Comparison of ENCODE assay signal across 25 cellular contexts in the genomic region with DNA sequence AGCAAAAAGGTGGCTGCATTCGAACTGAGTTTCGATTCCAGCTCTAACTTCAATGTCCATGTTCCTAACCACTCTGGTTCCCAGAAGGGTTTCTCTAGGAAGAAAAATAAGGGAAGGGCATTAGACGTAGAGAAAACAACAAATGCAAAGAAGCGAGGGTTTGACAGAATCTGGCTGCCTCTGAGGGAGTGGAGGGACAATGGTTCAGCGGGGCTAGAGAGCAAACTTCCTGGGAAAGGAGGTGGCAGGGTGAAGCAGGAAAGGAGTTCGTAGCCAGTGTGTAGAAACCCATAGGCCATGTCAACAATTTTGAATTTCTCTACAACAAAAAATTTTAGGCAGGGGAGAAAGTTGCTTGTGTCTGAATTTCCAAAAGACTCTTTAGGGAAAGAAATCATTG. TPM values are rescaled to one million over a fixed set of nuclear protein-coding genes. Genes with fewer than 3 reads are reported as not detected.
A peak's percentile ranks its signal among the peaks of the same experiment; 100 is the strongest.
DNase-seq lines count a peak whose midpoint lies in the region; ATAC-seq, FAIRE-seq and TF ChIP-seq lines count a peak whose summit lies in the region.
"Had no signal": no experiment of that assay in that cellular context is flagged by ENCODE, and none has a peak within 500 bp of the region (broad histone marks: within the 10 kb centered on the region; RNA-seq: fewer than 3 reads in every experiment).

No MANE protein-coding gene starts in this region.

- H3K4me1 Mint-ChIP-seq in WTC11 (peaks cover 17% of the 10 kb centered on the region), endothelial cell (ENCODE audit: unreplicated experiment) (peaks cover 8% of the 10 kb centered on the region)

- POLR2A ChIA-PET in HepG2 (lab: Yijun Ruan, JAX), result no interaction called here
- POLR2A ChIA-PET in WTC11 (lab: Charles Lee), result no interaction called here

- H3K4me3 ChIP-seq in HepG2 (replicated peaks in 1 of 3; ENCODE audit: insufficient read depth in 1 of 3, low read depth in 2 of 3, low read length in 3 of 3) (peak overlapping the region; percentile 32 to 44 (median 35); a peak in 5 of 6 replicates), right lobe of liver (no peak overlapping the region)
- H3K4me3 ChIP-seq: BLaER1 treated with 17β-estradiol and CSF1 and Interleukin-3, amounts not matched to agents 10 nM and 100 nM; GM12878; PC-9 had no signal

- H3K27ac Mint-ChIP-seq in WTC11 (peak overlapping the region; percentile 42), endothelial cell (ENCODE audit: unreplicated experiment) (peak overlapping the region; percentile 79)
- H3K27ac Mint-ChIP-seq: CD4-positive, alpha-beta memory T cell had no signal

- TF ChIP-seq POLR2A in HepG2 (IDR thresholded peaks at IDR 0.05; ENCODE audit: insufficient read depth in 1 of 2, low read depth in 2 of 2, low read length in 2 of 2), result no peak
- no peak for TF ChIP-seq POLR2A in right lobe of liver (IDR thresholded peaks at IDR 0.05)

- no peak for TF ChIP-seq CTCF in HepG2 (CRISPR knock-in tag; IDR thresholded peaks at IDR 0.05)
- no peak for TF ChIP-seq CTCF in right lobe of liver (IDR thresholded peaks at IDR 0.05)
- TF ChIP-seq CTCF in WTC11 (IDR thresholded peaks at IDR 0.05), result no peak
- no peak for TF ChIP-seq CTCF in endothelial cell (IDR thresholded peaks at IDR 0.05; ENCODE audit: unreplicated experiment)

- peaks cover 15% of the 10 kb centered on the region for H3K4me1 ChIP-seq in HepG2 (ENCODE audit: insufficient read depth, low read length)
- H3K4me1 ChIP-seq in right lobe of liver, result no peaks in the 10 kb centered on the region

- DNase-seq in HepG2 (ENCODE audit: low spot score) (no peak), right lobe of liver (no peak), WTC11 (ENCODE audit: low spot score) (no peak), endothelial cell (ENCODE audit: low spot score) (no peak), left lobe of liver (ENCODE audit: low spot score) (no peak), SHP77 treated with DMSO at 0.1 percent for 48 hours (lab: John Stamatoyannopoulos, UW) (no peak), RCC 7860 (ENCODE audit: low spot score) (no peak)
- DNase-seq: AML-193; CD4-positive, alpha-beta memory T cell; COR-L47; EL; GDM1; KG1; MM.1S; NCI-H1694; NCI-H2029 treated with DMSO at 0.1 percent for 48 hours; NCI-H446 treated with DMSO at 0.1 percent for 48 hours; NCI-H526; NCI-H82; NK-92 treated with Interleukin-12 subunit alpha and Interleukin-12 subunit beta, amount 100 ng/mL, for 24 hours; PC-9; SHP77 had no signal

- TF ChIP-seq RAD21 in HepG2 (CRISPR knock-in tag; IDR thresholded peaks at IDR 0.05), result no peak

- peak overlapping the region; percentile 35; the same call in 1 of the 2 replicates for H3K9ac ChIP-seq in HepG2 (ENCODE audit: insufficient read depth, low read depth, low read length)
- H3K9ac ChIP-seq: BLaER1 treated with 17β-estradiol and CSF1 and Interleukin-3, amounts not matched to agents 10 nM and 100 nM had no signal

- H3K27me3 ChIP-seq in HepG2 (ENCODE audit: control insufficient read depth in 1 of 2, insufficient read depth in 2 of 2, low read length in 2 of 2) (no peaks in the 10 kb centered on the region; a peak in 1 of 5 replicates), right lobe of liver (no peaks in the 10 kb centered on the region)
- H3K27me3 ChIP-seq: BLaER1 treated with 17β-estradiol and CSF1 and Interleukin-3, amounts not matched to agents 10 nM and 100 nM had no signal

- no peak for TF ChIP-seq EP300 in HepG2 (IDR thresholded peaks at IDR 0.05; ENCODE audit: low read depth in 2 of 2, low read length in 2 of 2)
- no peak for TF ChIP-seq EP300 in HepG2 (CRISPR knock-in tag; IDR thresholded peaks at IDR 0.05; ENCODE audit: borderline replicate concordance)

- CTCF ChIA-PET in HepG2 (lab: Yijun Ruan, JAX; ENCODE audit: low intra/inter-chr PET ratio, low total read pairs), result no interaction called here
- CTCF ChIA-PET in WTC11 (lab: Charles Lee), result no interaction called here

- no peak overlapping the region for H3K4me3 Mint-ChIP-seq in WTC11
- no peak overlapping the region for H3K4me3 Mint-ChIP-seq in endothelial cell (ENCODE audit: unreplicated experiment)

- H3K79me2 ChIP-seq in HepG2 (ENCODE audit: insufficient read depth, low read length), result no peaks in the 10 kb centered on the region

- peak overlapping the region; percentile 65 for H3K4me2 ChIP-seq in HepG2 (ENCODE audit: low read depth, low read length)
- H3K4me2 ChIP-seq: BLaER1 treated with 17β-estradiol and CSF1 and Interleukin-3, amounts not matched to agents 10 nM and 100 nM; PC-9 had no signal

- no peaks in the 10 kb centered on the region for H4K20me1 ChIP-seq in HepG2 (ENCODE audit: insufficient read depth, low read length)
- H4K20me1 ChIP-seq: BLaER1 treated with 17β-estradiol and CSF1 and Interleukin-3, amounts not matched to agents 10 nM and 100 nM had no signal

- 35% methylated on average over 6 of the region's 6 CpGs for whole genome bisulfite sequencing in HepG2 (ENCODE audit: low lambda C conversion rate)
- WGBS in right lobe of liver (ENCODE audit: insufficient coverage, low coverage, low lambda C conversion rate, missing lambda C conversion rate), result 78% methylated on average over 6 of the region's 6 CpGs

- H3K36me3 ChIP-seq in HepG2 (replicated peaks in 1 of 2; ENCODE audit: control insufficient read depth in 1 of 2, insufficient read depth in 2 of 2, low read length in 2 of 2) (no peaks in the 10 kb centered on the region), right lobe of liver (no peaks in the 10 kb centered on the region)
- H3K36me3 ChIP-seq: BLaER1 treated with 17β-estradiol and CSF1 and Interleukin-3, amounts not matched to agents 10 nM and 100 nM had no signal

- H3K27ac ChIP-seq in HepG2 (ENCODE audit: extremely low read length, insufficient read depth, low read length) (no peak overlapping the region), right lobe of liver (no peak overlapping the region)
- H3K27ac ChIP-seq: BLaER1 treated with 17β-estradiol and CSF1 and Interleukin-3, amounts not matched to agents 10 nM and 100 nM; PC-9 had no signal

- H3K27me3 Mint-ChIP-seq in WTC11 (ENCODE audit: low read depth), result no peaks in the 10 kb centered on the region
- peaks cover 2% of the 10 kb centered on the region for H3K27me3 Mint-ChIP-seq in endothelial cell (ENCODE audit: unreplicated experiment)

- ATAC-seq in HepG2 (peak; percentile 88), right lobe of liver (no peak), WTC11 (0 out of 2 replicates have a peak, but pooled peaks have one; percentile 43), left lobe of liver (no peak)
- ATAC-seq: GM12878 had no signal

- H2AFZ ChIP-seq in HepG2 (ENCODE audit: low read length), result peak overlapping the region; percentile 97
- H2AFZ ChIP-seq: PC-9 had no signal

- H3K9me3 Mint-ChIP-seq in WTC11 (peaks cover 2% of the 10 kb centered on the region), endothelial cell (ENCODE audit: unreplicated experiment) (no peaks in the 10 kb centered on the region)

- intact Hi-C loops in HepG2 (cut with micrococcal nuclease; ENCODE audit: unreplicated experiment) (no loop called here), right lobe of liver (cut with DNase I) (no loop called here)

- H3K36me3 Mint-ChIP-seq in WTC11, result no peaks in the 10 kb centered on the region
- H3K36me3 Mint-ChIP-seq in endothelial cell (ENCODE audit: low read depth, unreplicated experiment), result no peaks in the 10 kb centered on the region
- H3K36me3 Mint-ChIP-seq: CD4-positive, alpha-beta memory T cell had no signal

- FAIRE-seq in HepG2 (lab: Jason Lieb, UNC) (no peak), RCC 7860 (lab: Jason Lieb, UNC) (no peak)
- FAIRE-seq: GM12878, HTR-8/SVneo had no signal

- no TSS peak for BruUV-seq in HepG2 (replicated peaks; lab: Mats Ljungman, UMichigan)

- H3K9me3 ChIP-seq in HepG2 (ENCODE audit: low read length) (no peaks in the 10 kb centered on the region), right lobe of liver (no peaks in the 10 kb centered on the region)

- in situ Hi-C loops in HepG2 (cut with HindIII; ENCODE audit: extremely low pct_ligation_motif_present, low pct_unique_long_range_greater_than_20kb), result no loop called here

RNA-seq across cellular contexts. Expression of a gene that starts 14.5 kb away (rescaled TPM):
- total RNA-seq in HepG2 (2016; rRNA removed; fragmentation: Illumina TruSeq; extraction: Trizol) (10.5 and 11.7 TPM in 2 replicates), right lobe of liver (1 to 10 TPM; 2.5 to 4.9 (median 4.2) TPM), WTC11 (2021) (6.3 to 8.6 TPM (median 8.1 TPM) in 3 replicates), endothelial cell (ENCODE audit: unreplicated experiment) (18.8 TPM), left lobe of liver (2.9 TPM)
- total RNA-seq in HepG2 (2016; cell fraction: cytosol; rRNA removed; fragmentation: Illumina TruSeq; extraction: Trizol; ENCODE audit: low read depth), result 3.4 and 3.7 TPM in 2 replicates
- 9.8 and 10.6 TPM in 2 replicates for total RNA-seq in HepG2 (2016; cell fraction: insoluble cytoplasmic fraction; rRNA removed; fragmentation: Illumina TruSeq; extraction: Trizol)
- total RNA-seq in HepG2 (2016; cell fraction: membrane; rRNA removed; fragmentation: Illumina TruSeq; extraction: Trizol), result 4.5 and 5.3 TPM in 2 replicates
- 14.3 and 16.7 TPM in 2 replicates for total RNA-seq in HepG2 (2016; cell fraction: nucleus; rRNA removed; fragmentation: Illumina TruSeq; extraction: Trizol)
- 14.9 and 16.6 TPM in 2 replicates for polyA plus RNA-seq in HepG2 (2011; rRNA removed)
- 8.5 and 11.1 TPM in 2 replicates for polyA plus RNA-seq in HepG2 (2011; cell fraction: cytosol; rRNA removed)
- polyA plus RNA-seq in HepG2 (2011; cell fraction: nucleus; rRNA removed), result 31.2 and 31.3 TPM in 2 replicates
- 12.6 and 13.0 TPM in 2 replicates for polyA plus RNA-seq in HepG2 (2012)
- 0.98 and 1.1 TPM in 2 replicates for polyA plus RNA-seq in HepG2 (2016; cell fraction: cytosol; fragmentation: Illumina TruSeq; extraction: Trizol; ENCODE audit: low read depth)
- 6.4 and 6.6 TPM in 2 replicates for polyA plus RNA-seq in HepG2 (2016; cell fraction: insoluble cytoplasmic fraction; fragmentation: Illumina TruSeq; extraction: Trizol; ENCODE audit: low read depth)
- 1.7 and 1.8 TPM in 2 replicates for polyA plus RNA-seq in HepG2 (2016; cell fraction: membrane; fragmentation: Illumina TruSeq; extraction: Trizol; ENCODE audit: low read depth)
- polyA plus RNA-seq in HepG2 (2016; cell fraction: nucleus; fragmentation: Illumina TruSeq; extraction: Trizol; ENCODE audit: insufficient read depth, low read depth), result 20.6 and 23.6 TPM in 2 replicates
- polyA minus RNA-seq in HepG2 (2011; rRNA and poly(A)+ RNA removed; ENCODE audit: low replicate concordance), result 0.02 and 24.0 TPM in 2 replicates
- 11.3 and 14.0 TPM in 2 replicates for polyA minus RNA-seq in HepG2 (2011; cell fraction: cytosol; rRNA and poly(A)+ RNA removed)
- polyA minus RNA-seq in HepG2 (2011; cell fraction: nucleus; rRNA and poly(A)+ RNA removed), result 30.6 and 35.8 TPM in 2 replicates

RNA-seq across cellular contexts. Expression of a gene that starts 48.8 kb away (rescaled TPM):
- 30.8 and 44.2 TPM in 2 replicates for total RNA-seq in HepG2 (2016; rRNA removed; fragmentation: Illumina TruSeq; extraction: Trizol)
- 3.7 and 4.2 TPM in 2 replicates for total RNA-seq in HepG2 (2016; cell fraction: cytosol; rRNA removed; fragmentation: Illumina TruSeq; extraction: Trizol; ENCODE audit: low read depth)
- total RNA-seq in HepG2 (2016; cell fraction: insoluble cytoplasmic fraction; rRNA removed; fragmentation: Illumina TruSeq; extraction: Trizol), result 27.2 and 45.7 TPM in 2 replicates
- total RNA-seq in HepG2 (2016; cell fraction: membrane; rRNA removed; fragmentation: Illumina TruSeq; extraction: Trizol), result 9.6 and 11.5 TPM in 2 replicates
- total RNA-seq in HepG2 (2016; cell fraction: nucleus; rRNA removed; fragmentation: Illumina TruSeq; extraction: Trizol), result 61.1 and 74.3 TPM in 2 replicates
- polyA plus RNA-seq in HepG2 (2011; rRNA removed), result 81.1 and 97.2 TPM in 2 replicates
- 56.4 and 83.6 TPM in 2 replicates for polyA plus RNA-seq in HepG2 (2011; cell fraction: cytosol; rRNA removed)
- polyA plus RNA-seq in HepG2 (2011; cell fraction: nucleus; rRNA removed), result 56.4 and 62.4 TPM in 2 replicates
- 69.4 and 78.7 TPM in 2 replicates for polyA plus RNA-seq in HepG2 (2012)
- 1.8 and 2.0 TPM in 2 replicates for polyA plus RNA-seq in HepG2 (2016; cell fraction: cytosol; fragmentation: Illumina TruSeq; extraction: Trizol; ENCODE audit: low read depth)
- polyA plus RNA-seq in HepG2 (2016; cell fraction: insoluble cytoplasmic fraction; fragmentation: Illumina TruSeq; extraction: Trizol; ENCODE audit: low read depth), result 14.7 and 16.4 TPM in 2 replicates
- 4.0 and 4.6 TPM in 2 replicates for polyA plus RNA-seq in HepG2 (2016; cell fraction: membrane; fragmentation: Illumina TruSeq; extraction: Trizol; ENCODE audit: low read depth)
- 41.8 and 43.9 TPM in 2 replicates for polyA plus RNA-seq in HepG2 (2016; cell fraction: nucleus; fragmentation: Illumina TruSeq; extraction: Trizol; ENCODE audit: insufficient read depth, low read depth)
- 12.4 and 245 TPM in 2 replicates for polyA minus RNA-seq in HepG2 (2011; rRNA and poly(A)+ RNA removed; ENCODE audit: low replicate concordance)
- 92.1 and 130 TPM in 2 replicates for polyA minus RNA-seq in HepG2 (2011; cell fraction: cytosol; rRNA and poly(A)+ RNA removed)
- polyA minus RNA-seq in HepG2 (2011; cell fraction: nucleus; rRNA and poly(A)+ RNA removed), result 123 and 165 TPM in 2 replicates
- total RNA-seq in right lobe of liver, result 10 to 100 TPM; 46.9 to 82.1 (median 59.1) TPM
- total RNA-seq in WTC11 (2021), result 19.2 to 19.9 TPM (median 19.9 TPM) in 3 replicates
- total RNA-seq in endothelial cell (ENCODE audit: unreplicated experiment), result 37.0 TPM
- total RNA-seq in left lobe of liver, result 45.9 TPM

Comparison
In these comparisons a context has a peak if more than half of its experiments do, and no peak if none do; other contexts are left out.
1. ATAC-seq: peak in HepG2 (single experiment) and WTC11 (single experiment); none in right lobe of liver (0 of 4) and left lobe of liver (single experiment).
2. H3K4me3 ChIP-seq: peak in HepG2 (3 of 3); none in right lobe of liver (0 of 3).